ENCODE assay signal across 9 cellular contexts in the genomic region with DNA sequence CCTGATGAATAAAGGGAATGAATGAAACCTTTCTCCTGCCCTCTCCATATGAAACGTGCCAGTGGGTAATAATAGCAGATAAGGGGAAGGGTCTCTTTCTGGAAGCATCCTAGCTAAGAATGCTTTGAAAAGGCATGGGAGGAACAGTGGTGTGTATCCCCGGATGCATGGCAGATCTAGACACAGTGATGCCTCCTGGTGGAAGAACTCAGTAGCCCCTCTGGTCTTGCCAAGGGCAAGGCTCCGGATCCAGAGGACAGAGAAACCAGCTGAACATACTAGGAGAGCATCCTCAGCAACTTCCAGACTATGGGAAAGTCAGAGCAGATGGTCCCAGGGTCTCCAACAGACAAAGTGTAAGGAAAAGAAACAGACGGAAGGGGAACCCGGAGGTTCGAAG. TPM values are rescaled to one million over a fixed set of nuclear protein-coding genes. Genes with fewer than 3 reads are reported as not detected.
DNase-seq lines count a peak whose midpoint lies in the region; ATAC-seq and TF ChIP-seq lines count a peak whose summit lies in the region.
"Had no signal": no experiment of that assay in that cellular context is flagged by ENCODE, and none has a peak within 500 bp of the region (broad histone marks: within the 10 kb centered on the region; RNA-seq: fewer than 3 reads in every experiment).

No MANE protein-coding gene starts in this region.

- no peak for ATAC-seq in lower lobe of right lung

- intact Hi-C loops in Caco-2 (cut with micrococcal nuclease; ENCODE audit: unreplicated experiment) (loop anchor here (2.0 kb wide), 1 partner anchor 51 kb away; no protein-coding TSS in a partner anchor), lower lobe of right lung (cut with DNase I) (no loop called here)

- H3K36me3 ChIP-seq in Caco-2 (ENCODE audit: control insufficient read depth, insufficient read depth, low read length): peaks cover 2% of the 10 kb centered on the region; the same call in 1 of the 2 replicates
- H3K36me3 ChIP-seq in lower lobe of right lung: no peaks in the 10 kb centered on the region
- H3K36me3 ChIP-seq in MG63: no peaks in the 10 kb centered on the region

- H3K9me3 Mint-ChIP-seq in Caco-2 (ENCODE audit: unreplicated experiment): no peaks in the 10 kb centered on the region

- no peak overlapping the region for H3K4me3 Mint-ChIP-seq in Caco-2 (ENCODE audit: unreplicated experiment)

- CTCF ChIA-PET in Caco-2 (lab: Charles Lee): interaction anchor here (0.5 to 1.2 kb wide), 5 partner anchors 25 to 300 kb away, joined by 3 to 7 read pairs (median 5); no protein-coding TSS in a partner anchor

- peaks cover 20% of the 10 kb centered on the region for H3K36me3 Mint-ChIP-seq in Caco-2 (ENCODE audit: insufficient read depth, unreplicated experiment)

- peak; percentile 17 to 27 for TF ChIP-seq CTCF in Caco-2 (IDR thresholded peaks at IDR 0.05; ENCODE audit: insufficient read depth in 1 of 2, low read depth in 1 of 2, low read length in 1 of 2, severe bottlenecking in 1 of 2, unreplicated experiment in 1 of 2)
- peak; percentile 43 for TF ChIP-seq CTCF in astrocyte of the spinal cord (IDR thresholded peaks at IDR 0.05; ENCODE audit: low read depth, low read length)
- TF ChIP-seq CTCF in lower lobe of right lung (IDR thresholded peaks at IDR 0.05): no peak

- no peaks in the 10 kb centered on the region for H3K9me3 ChIP-seq in Caco-2
- no peaks in the 10 kb centered on the region for H3K9me3 ChIP-seq in lower lobe of right lung
- H3K9me3 ChIP-seq in MG63: no peaks in the 10 kb centered on the region

- H3K4me3 ChIP-seq in Caco-2 (ENCODE audit: low read depth, low read length): no peak overlapping the region
- no peak overlapping the region for H3K4me3 ChIP-seq in astrocyte of the spinal cord (ENCODE audit: low read depth, low read length)
- H3K4me3 ChIP-seq in lower lobe of right lung: no peak overlapping the region
- H3K4me3 ChIP-seq in MG63: no peak overlapping the region

- BruUV-seq in Caco-2 (replicated peaks; lab: Mats Ljungman, UMichigan): no TSS peak

- H3K27me3 ChIP-seq in Caco-2 (replicated peaks; ENCODE audit: control insufficient read depth, insufficient read depth, low read length) (no peaks in the 10 kb centered on the region), lower lobe of right lung (ENCODE audit: low read depth) (no peaks in the 10 kb centered on the region), MG63 (no peaks in the 10 kb centered on the region)

- no peak overlapping the region for H3K27ac ChIP-seq in lower lobe of right lung

- POLR2A ChIA-PET in Caco-2 (lab: Charles Lee): no interaction called here

- in situ Hi-C loops in astrocyte of the spinal cord (cut with HindIII; ENCODE audit: low sequenced_read_pairs): no loop called here

- DNase-seq in Caco-2: no peak
- peak; percentile 83 for DNase-seq in HuH-7 (ENCODE audit: low spot score)
- no peak for DNase-seq in astrocyte of the spinal cord (ENCODE audit: low read depth, low spot score)
- peak; percentile 10 for DNase-seq in lower lobe of right lung
- no peak for DNase-seq in MG63
- DNase-seq in LoVo (ENCODE audit: low spot score): no peak
- DNase-seq in activated CD4-positive, alpha-beta T cell treated with anti-CD3 and anti-CD28 coated beads for 48 hours: no peak
- DNase-seq in activated naive CD4-positive, alpha-beta T cell treated with Interleukin-2 at 50 U/mL for 16 hours: no peak

- H3K27ac Mint-ChIP-seq in Caco-2 (ENCODE audit: unreplicated experiment): no peak overlapping the region

- H3K4me1 ChIP-seq in Caco-2 (peaks cover 16% of the 10 kb centered on the region), lower lobe of right lung (no peaks in the 10 kb centered on the region)

- H3K4me1 Mint-ChIP-seq in Caco-2 (ENCODE audit: low read depth, unreplicated experiment): peaks cover 9% of the 10 kb centered on the region

- H3K27me3 Mint-ChIP-seq in Caco-2 (ENCODE audit: insufficient read depth, unreplicated experiment): no peaks in the 10 kb centered on the region

RNA-seq across cellular contexts. Expression of gene BAIAP2L2, which starts 6.4 kb away (rescaled TPM):
- total RNA-seq in Caco-2 (2022) (4.4 and 4.9 TPM in 2 replicates), lower lobe of right lung (0.44 TPM)
- 20.4 and 63.3 TPM in 2 replicates for total RNA-seq in MG63 (2014; rRNA removed; shearing (Covaris generic); ENCODE audit: low replicate concordance)

RNA-seq across cellular contexts. Expression of gene SLC16A8, which starts 20.1 kb away (rescaled TPM):
- total RNA-seq in Caco-2 (2022) (not detected in 2 replicates), lower lobe of right lung (0.24 TPM)
- total RNA-seq in MG63 (2014; rRNA removed; shearing (Covaris generic); ENCODE audit: low replicate concordance): not detected in 2 replicates
- total RNA-seq: mononuclear cell had no signal

RNA-seq across cellular contexts. Expression of gene PICK1, which starts 46.9 kb away (rescaled TPM):
- total RNA-seq in Caco-2 (2022) (40.2 and 41.1 TPM in 2 replicates), lower lobe of right lung (35.4 TPM)
- 7.3 and 21.7 TPM in 2 replicates for total RNA-seq in MG63 (2014; rRNA removed; shearing (Covaris generic); ENCODE audit: low replicate concordance)

Comparison
In these comparisons a context has a peak if more than half of its experiments do, and no peak if none do; other contexts are left out.
1. DNase-seq: peak in HuH-7 (single experiment) and lower lobe of right lung (single experiment); none in Caco-2 (0 of 2), astrocyte of the spinal cord (single experiment), MG63 (single experiment), LoVo (single experiment), activated CD4-positive, alpha-beta T cell treated with anti-CD3 and anti-CD28 coated beads for 48 hours (single experiment) and activated naive CD4-positive, alpha-beta T cell treated with Interleukin-2 at 50 U/mL for 16 hours (single experiment).